In the genomic region with DNA sequence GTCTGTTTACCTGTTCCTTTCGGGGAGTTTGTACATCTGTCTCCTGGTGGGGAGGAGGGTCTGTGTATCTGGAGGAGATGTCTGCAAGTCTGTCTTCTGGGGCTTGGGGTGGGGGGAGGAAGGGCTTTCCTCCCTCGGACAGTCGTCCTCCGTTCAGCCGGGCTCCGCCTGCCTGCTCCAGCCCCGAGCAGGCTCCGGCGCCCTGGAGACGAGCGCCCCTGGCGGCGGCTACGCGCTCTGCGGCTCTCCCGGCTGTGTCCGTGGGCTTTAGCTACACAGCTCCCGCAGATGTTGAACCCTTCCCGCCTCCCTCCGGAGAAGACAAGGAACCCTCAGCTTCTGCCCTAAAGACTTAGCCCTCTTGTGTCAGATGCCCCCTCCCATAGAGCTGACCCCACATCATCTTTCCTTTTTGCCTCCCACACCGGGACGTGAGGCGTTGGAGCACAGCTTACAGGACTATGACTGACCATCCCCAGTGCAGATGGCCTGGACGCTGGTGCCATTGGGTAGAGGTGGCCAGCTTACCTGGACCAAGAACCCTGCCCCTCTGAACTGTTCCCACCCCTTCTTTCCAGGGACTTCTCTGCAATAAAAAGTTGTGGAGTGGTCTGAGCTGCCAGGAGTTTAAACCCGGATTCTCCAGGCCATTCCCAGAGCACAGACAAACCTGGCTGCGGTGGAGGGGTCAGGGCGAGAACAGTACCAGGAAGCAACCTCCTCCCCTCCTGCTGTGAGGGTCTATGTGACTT, we compare ENCODE assay signal across 8 cellular contexts. TPM values are rescaled to one million over a fixed set of nuclear protein-coding genes. Genes with fewer than 3 reads are reported as not detected.
DNase-seq lines count a peak whose midpoint lies in the region; ATAC-seq and TF ChIP-seq lines count a peak whose summit lies in the region.

No MANE protein-coding gene starts in this region.

- intact Hi-C loops in testis (cut with DNase I; ENCODE audit: low total_unique reads) = no loop called here

- H3K27me3 ChIP-seq in HUES64 (ENCODE audit: insufficient read depth, low read length) = peaks cover 21% of the 10 kb centered on the region
- no peaks in the 10 kb centered on the region for H3K27me3 ChIP-seq in RWPE2 (ENCODE audit: insufficient read depth, poor library complexity, severe bottlenecking)
- H3K27me3 ChIP-seq in testis = no peaks in the 10 kb centered on the region

- H3K27ac ChIP-seq in HUES64 (ENCODE audit: low read depth, low read length) (no peak overlapping the region), RWPE2 (ENCODE audit: poor library complexity, severe bottlenecking) (peak overlapping the region; percentile 99), testis (no peak overlapping the region)

- WGBS in HUES64 = 24% methylated on average over 28 of the region's 28 CpGs
- 22 to 43% methylated on average over 8 to 28 of the region's 28 CpGs for WGBS in testis, 2 donors

- no peak for TF ChIP-seq POLR2A in testis (IDR thresholded peaks at IDR 0.05)

- DNase-seq in ACHN (peak; percentile 94), RWPE2 (ENCODE audit: low spot score) (no peak), activated gamma-delta T cell (lab: John Stamatoyannopoulos, UW) (peak; percentile 27), germinal center (ENCODE audit: low spot score) (peak; percentile 84), occipital lobe (lab: John Stamatoyannopoulos, UW) (peak; percentile 51), testis (peak; percentile 81)

- in situ Hi-C loops in ACHN (cut with HindIII; ENCODE audit: low pct_ligation_motif_present, low pct_unique_long_range_greater_than_20kb, low sequenced_read_pairs) = no loop called here

- ATAC-seq in GM18511 (IDR thresholded peaks at IDR 0.05; ENCODE audit: unreplicated experiment) (peak; percentile 70), RWPE2 (ENCODE audit: low read depth) (peak; percentile 58)

- no peaks in the 10 kb centered on the region for H3K9me3 ChIP-seq in HUES64 (ENCODE audit: insufficient read depth, low read depth, low read length)
- no peaks in the 10 kb centered on the region for H3K9me3 ChIP-seq in RWPE2 (ENCODE audit: severe bottlenecking)
- H3K9me3 ChIP-seq in testis = no peaks in the 10 kb centered on the region

- H3K36me3 ChIP-seq in HUES64 (ENCODE audit: insufficient read depth, low read length) = no peaks in the 10 kb centered on the region
- H3K36me3 ChIP-seq in RWPE2 (ENCODE audit: low read depth) = no peaks in the 10 kb centered on the region
- no peaks in the 10 kb centered on the region for H3K36me3 ChIP-seq in testis (ENCODE audit: low read depth, missing control alignments)

- H3K9ac ChIP-seq in HUES64 (ENCODE audit: low read depth, low read length) = no peak overlapping the region

- H3K4me3 ChIP-seq in HUES64 (ENCODE audit: low read length) (peak overlapping the region; percentile 42), RWPE2 (ENCODE audit: severe bottlenecking) (no peak overlapping the region), testis (peak overlapping the region; percentile 21 to 46)

- H3K4me1 ChIP-seq in HUES64 (ENCODE audit: insufficient read depth, low read length) (peaks cover 5% of the 10 kb centered on the region; the same call in 1 of the 2 replicates), RWPE2 (ENCODE audit: insufficient read depth, poor library complexity, severe bottlenecking) (peaks cover 34% of the 10 kb centered on the region), testis (no peaks in the 10 kb centered on the region)

- TF ChIP-seq CTCF in RWPE2 (IDR thresholded peaks at IDR 0.05; ENCODE audit: poor library complexity, severe bottlenecking) (peak; percentile 95), testis (IDR thresholded peaks at IDR 0.05) (peak; percentile 54 to 96 (median 71))

RNA-seq across cellular contexts. Expression of a gene that starts 4.7 kb away (rescaled TPM):
- polyA plus RNA-seq in HUES64 (2013, experiment 1 of 2) = not detected
- polyA plus RNA-seq in HUES64 (2013, experiment 2 of 2) = not detected
- total RNA-seq in occipital lobe (0.16 TPM), testis (1 to 10 TPM; 2.3 to 3.2 TPM)
- 4.0 TPM for polyA plus RNA-seq in testis (ENCODE audit: insufficient read depth, low read depth, low replicate concordance)

RNA-seq across cellular contexts. Expression of a gene that starts 12.2 kb away (rescaled TPM):
- not detected for polyA plus RNA-seq in HUES64 (2013, experiment 1 of 2)
- polyA plus RNA-seq in HUES64 (2013, experiment 2 of 2) = not detected
- total RNA-seq in occipital lobe (not detected), testis (under 1 TPM in 1 of 2 donors, not detected in 1; 0.74 TPM)
- polyA plus RNA-seq in testis (ENCODE audit: insufficient read depth, low read depth, low replicate concordance) = not detected

RNA-seq across cellular contexts. Expression of a gene that starts 42.1 kb away (rescaled TPM):
- polyA plus RNA-seq in HUES64 (2013, experiment 1 of 2) = not detected
- not detected for polyA plus RNA-seq in HUES64 (2013, experiment 2 of 2)
- total RNA-seq in occipital lobe = not detected
- 1 to 10 TPM in 1 of 2 donors, under 1 TPM in 1; 0.39 to 1.2 TPM for total RNA-seq in testis
- 0.44 TPM for polyA plus RNA-seq in testis (ENCODE audit: insufficient read depth, low read depth, low replicate concordance)

RNA-seq across cellular contexts. Expression of a gene that starts 46.1 kb away (rescaled TPM):
- polyA plus RNA-seq in HUES64 (2013, experiment 1 of 2) = 6.0 TPM
- polyA plus RNA-seq in HUES64 (2013, experiment 2 of 2) = 4.9 TPM
- not detected for total RNA-seq in occipital lobe
- total RNA-seq in testis = 1 to 10 TPM; 3.3 to 6.9 TPM
- 19.3 TPM for polyA plus RNA-seq in testis (ENCODE audit: insufficient read depth, low read depth, low replicate concordance)
